ENCODE assay signal across 1 cellular context in genomic region chr9:97803167-97804058, GRCh38.
TF ChIP-seq lines count a peak whose summit lies in the region.

No MANE protein-coding gene starts in this region.

TF ChIP-seq in HepG2, 621 proteins besides CTCF, POLR2A, EP300 and RAD21 (continued from another document and continues in another):
- TF ChIP-seq ZNF276 (CRISPR knock-in tag; IDR thresholded peaks at IDR 0.05; ENCODE audit: low read depth): no peak
- TF ChIP-seq IKZF4 (CRISPR knock-in tag; IDR thresholded peaks at IDR 0.05; ENCODE audit: borderline replicate concordance, low read depth, not compliant biosample characterization): peak; percentile 83
- TF ChIP-seq PATZ1 (CRISPR knock-in tag; IDR thresholded peaks at IDR 0.05): peak; percentile 53
- TF ChIP-seq ZFAT (CRISPR knock-in tag; conservative IDR thresholded peaks at IDR 0.05): no peak
- TF ChIP-seq IKZF5 (CRISPR knock-in tag; IDR thresholded peaks at IDR 0.05): 0 out of 2 replicates have a peak, but pooled peaks have one; percentile 28
- TF ChIP-seq RAD51 (IDR thresholded peaks at IDR 0.05; ENCODE audit: borderline replicate concordance): no peak
- TF ChIP-seq RNF2 (conservative IDR thresholded peaks at IDR 0.05; ENCODE audit: low read depth): peak; percentile 43; the same call in 1 of the 2 replicates
- TF ChIP-seq ZNF484 (CRISPR knock-in tag; IDR thresholded peaks at IDR 0.05; ENCODE audit: borderline replicate concordance, low read depth): no peak
- TF ChIP-seq SRY (CRISPR knock-in tag; IDR thresholded peaks at IDR 0.05): peak; percentile 40; the same call in 1 of the 2 replicates
- TF ChIP-seq TBX2 (CRISPR knock-in tag; IDR thresholded peaks at IDR 0.05; ENCODE audit: borderline replicate concordance): peak; percentile 74; the same call in 1 of the 2 replicates
- peak; percentile 42; the same call in 1 of the 2 replicates for TF ChIP-seq IRF9 (CRISPR knock-in tag; IDR thresholded peaks at IDR 0.05; ENCODE audit: borderline replicate concordance)
- TF ChIP-seq ATF7 (IDR thresholded peaks at IDR 0.05): peak; percentile 18; the same call in 1 of the 2 replicates
- no peak for TF ChIP-seq ATF7 (CRISPR knock-in tag; IDR thresholded peaks at IDR 0.05)
- no peak for TF ChIP-seq ZNF629 (CRISPR knock-in tag; conservative IDR thresholded peaks at IDR 0.05)
- TF ChIP-seq PRPF4 (IDR thresholded peaks at IDR 0.05; ENCODE audit: low read depth, low read length, poor library complexity, severe bottlenecking): no peak
- 0 out of 2 replicates have a peak, but pooled peaks have one; percentile 16 for TF ChIP-seq ZXDC (CRISPR knock-in tag; IDR thresholded peaks at IDR 0.05)
- no peak for TF ChIP-seq SRSF4 (IDR thresholded peaks at IDR 0.05; ENCODE audit: low read depth, low read length, poor library complexity, severe bottlenecking)
- peak; percentile 88 for TF ChIP-seq ZNF687 (CRISPR knock-in tag; IDR thresholded peaks at IDR 0.05)
- 0 out of 2 replicates have a peak, but pooled peaks have one; percentile 50 for TF ChIP-seq ZSCAN25 (CRISPR knock-in tag; IDR thresholded peaks at IDR 0.05)
- TF ChIP-seq RFXAP (CRISPR knock-in tag; IDR thresholded peaks at IDR 0.05; ENCODE audit: borderline replicate concordance): peak; percentile 18; the same call in 1 of the 2 replicates
- TF ChIP-seq POLR2AphosphoS5 (IDR thresholded peaks at IDR 0.05; ENCODE audit: low read depth, low read length): 0 out of 2 replicates have a peak, but pooled peaks have one; percentile 27
- TF ChIP-seq FOXK1 (CRISPR knock-in tag; IDR thresholded peaks at IDR 0.05; ENCODE audit: borderline replicate concordance, low read depth): 0 out of 2 replicates have a peak, but pooled peaks have one; percentile 17
- peak; percentile 95 for TF ChIP-seq ZNF768 (CRISPR knock-in tag; IDR thresholded peaks at IDR 0.05)
- TF ChIP-seq ZSCAN5A (CRISPR knock-in tag; IDR thresholded peaks at IDR 0.05; ENCODE audit: borderline replicate concordance): no peak
- TF ChIP-seq ZNF33B (CRISPR knock-in tag; IDR thresholded peaks at IDR 0.05): no peak
- no peak for TF ChIP-seq ZNF337 (CRISPR knock-in tag; IDR thresholded peaks at IDR 0.05; ENCODE audit: borderline replicate concordance, low read depth)
- no peak for TF ChIP-seq ZNF780A (CRISPR knock-in tag; IDR thresholded peaks at IDR 0.05)
- peak; percentile 36; the same call in 1 of the 2 replicates for TF ChIP-seq PPARG (CRISPR knock-in tag; conservative IDR thresholded peaks at IDR 0.05)
- TF ChIP-seq KDM2A (CRISPR knock-in tag; IDR thresholded peaks at IDR 0.05; ENCODE audit: borderline replicate concordance, low read depth): peak; percentile 33; the same call in 1 of the 2 replicates
- TF ChIP-seq ZNF552 (CRISPR knock-in tag; IDR thresholded peaks at IDR 0.05; ENCODE audit: borderline replicate concordance): peak; percentile 32; the same call in 1 of the 2 replicates
- peak; percentile 76; the same call in 1 of the 2 replicates for TF ChIP-seq TFDP2 (CRISPR knock-in tag; IDR thresholded peaks at IDR 0.05)
- 0 out of 2 replicates have a peak, but pooled peaks have one; percentile 53 for TF ChIP-seq ZNF674 (CRISPR knock-in tag; IDR thresholded peaks at IDR 0.05; ENCODE audit: low read depth)
- no peak for TF ChIP-seq FLYWCH1 (CRISPR knock-in tag; IDR thresholded peaks at IDR 0.05)
- no peak for TF ChIP-seq ISL2 (CRISPR knock-in tag; IDR thresholded peaks at IDR 0.05)
- TF ChIP-seq ARHGAP35 (CRISPR knock-in tag; IDR thresholded peaks at IDR 0.05; ENCODE audit: borderline replicate concordance): peak; percentile 33; the same call in 1 of the 2 replicates
- TF ChIP-seq ZNF7 (CRISPR knock-in tag; IDR thresholded peaks at IDR 0.05): no peak
- no peak for TF ChIP-seq CBX1 (IDR thresholded peaks at IDR 0.05; ENCODE audit: low read depth)
- TF ChIP-seq ZNF230 (CRISPR knock-in tag; IDR thresholded peaks at IDR 0.05): no peak
- TF ChIP-seq MED8 (CRISPR knock-in tag; IDR thresholded peaks at IDR 0.05; ENCODE audit: insufficient replicate concordance): no peak
- no peak for TF ChIP-seq PHB2 (IDR thresholded peaks at IDR 0.05; ENCODE audit: partially characterized antibody)
- no peak for TF ChIP-seq RELA (CRISPR knock-in tag; IDR thresholded peaks at IDR 0.05)
- no peak for TF ChIP-seq ZNF792 (CRISPR knock-in tag; IDR thresholded peaks at IDR 0.05)
- no peak for TF ChIP-seq ZMYM4 (CRISPR knock-in tag; IDR thresholded peaks at IDR 0.05)
